In genomic region chr2:40103590-40103989, GRCh38 we compare ENCODE assay signal across 13 cellular contexts.
DNase-seq lines count a peak whose midpoint lies in the region; ATAC-seq and TF ChIP-seq lines count a peak whose summit lies in the region.
"Had no signal": no experiment of that assay in that cellular context is flagged by ENCODE, and none has a peak within 500 bp of the region (broad histone marks: within the 10 kb centered on the region; RNA-seq: fewer than 3 reads in every experiment).

No MANE protein-coding gene starts in this region.

- intact Hi-C loops in left ventricle myocardium inferior (cut with micrococcal nuclease), result no loop called here
- intact Hi-C loops in cardiac septum (cut with DNase I), result no loop called here
- intact Hi-C loops in upper lobe of right lung (cut with DNase I), result no loop called here
- intact Hi-C loops in testis (cut with DNase I; ENCODE audit: low total_unique reads), result no loop called here

- no peak for ATAC-seq in upper lobe of right lung
- ATAC-seq: stimulated activated naive CD8-positive, alpha-beta T cell treated with anti-CD3 and anti-CD28 coated beads, Interleukin-15, amount 100 ng/mL, for 72 hours had no signal

- DNase-seq in left ventricle myocardium inferior (no peak), cardiac septum (ENCODE audit: low spot score) (no peak), astrocyte of the spinal cord (ENCODE audit: low read depth, low spot score) (peak; percentile 88), right atrium auricular region (ENCODE audit: low spot score) (no peak), upper lobe of right lung (no peak), COR-L47 (lab: John Stamatoyannopoulos, UW) (no peak), testis (no peak), germinal center (ENCODE audit: low spot score) (no peak)
- DNase-seq: activated effector memory CD4-positive, alpha-beta T cell treated with Interleukin-2 at 50 U/mL for 16 hours; small intestine; stimulated activated naive CD8-positive, alpha-beta T cell treated with anti-CD3 and anti-CD28 coated beads, Interleukin-15, amount 100 ng/mL, for 72 hours had no signal

- no peak for TF ChIP-seq POLR2A in testis (IDR thresholded peaks at IDR 0.05)

- H3K27ac ChIP-seq in left ventricle myocardium inferior (replicated peaks), result peak overlapping the region; percentile 33
- peak overlapping the region; percentile 21 to 43 for H3K27ac ChIP-seq in right atrium auricular region
- no peak overlapping the region for H3K27ac ChIP-seq in upper lobe of right lung
- no peak overlapping the region for H3K27ac ChIP-seq in testis
- H3K27ac ChIP-seq: neural progenitor cell, SK-N-MC had no signal

- in situ Hi-C loops in astrocyte of the spinal cord (cut with HindIII; ENCODE audit: low sequenced_read_pairs), result no loop called here

- H3K36me3 ChIP-seq in left ventricle myocardium inferior, result no peaks in the 10 kb centered on the region
- H3K36me3 ChIP-seq in right atrium auricular region, result no peaks in the 10 kb centered on the region
- no peaks in the 10 kb centered on the region for H3K36me3 ChIP-seq in upper lobe of right lung
- no peaks in the 10 kb centered on the region for H3K36me3 ChIP-seq in testis (ENCODE audit: low read depth, missing control alignments)
- H3K36me3 ChIP-seq: neural progenitor cell had no signal

- no peaks in the 10 kb centered on the region for H3K9me3 ChIP-seq in left ventricle myocardium inferior (replicated peaks)
- H3K9me3 ChIP-seq in right atrium auricular region, result no peaks in the 10 kb centered on the region
- no peaks in the 10 kb centered on the region for H3K9me3 ChIP-seq in upper lobe of right lung
- no peaks in the 10 kb centered on the region for H3K9me3 ChIP-seq in testis

- H3K4me3 ChIP-seq in left ventricle myocardium inferior, result no peak overlapping the region
- no peak overlapping the region for H3K4me3 ChIP-seq in astrocyte of the spinal cord (ENCODE audit: low read depth, low read length)
- no peak overlapping the region for H3K4me3 ChIP-seq in right atrium auricular region
- H3K4me3 ChIP-seq in upper lobe of right lung, result no peak overlapping the region
- no peak overlapping the region for H3K4me3 ChIP-seq in testis
- H3K4me3 ChIP-seq: neural progenitor cell, SK-N-MC had no signal

- no peak for TF ChIP-seq CTCF in left ventricle myocardium inferior (IDR thresholded peaks at IDR 0.05; ENCODE audit: borderline replicate concordance)
- no peak for TF ChIP-seq CTCF in astrocyte of the spinal cord (IDR thresholded peaks at IDR 0.05; ENCODE audit: low read depth, low read length)
- no peak for TF ChIP-seq CTCF in right atrium auricular region (IDR thresholded peaks at IDR 0.05)
- TF ChIP-seq CTCF in upper lobe of right lung (IDR thresholded peaks at IDR 0.05), result no peak
- TF ChIP-seq CTCF in testis (IDR thresholded peaks at IDR 0.05), result no peak

- 69 to 71% methylated on average over 2 of the region's 2 CpGs for WGBS in testis, 2 donors

- H3K27me3 ChIP-seq in left ventricle myocardium inferior (ENCODE audit: low read depth) (no peaks in the 10 kb centered on the region), right atrium auricular region (no peaks in the 10 kb centered on the region), upper lobe of right lung (no peaks in the 10 kb centered on the region), testis (no peaks in the 10 kb centered on the region)
- H3K27me3 ChIP-seq: neural progenitor cell had no signal

- H3K4me1 ChIP-seq in left ventricle myocardium inferior, result peaks cover 51% of the 10 kb centered on the region
- peaks cover 0 to 31% of the 10 kb centered on the region in 2 donors for H3K4me1 ChIP-seq in right atrium auricular region
- H3K4me1 ChIP-seq in upper lobe of right lung, result no peaks in the 10 kb centered on the region
- no peaks in the 10 kb centered on the region for H3K4me1 ChIP-seq in testis

Comparison
In these comparisons a context has a peak if more than half of its experiments do, and no peak if none do; other contexts are left out.
1. H3K27ac ChIP-seq: peak in left ventricle myocardium inferior (single experiment) and right atrium auricular region (2 of 2); none in upper lobe of right lung (single experiment) and testis (0 of 2).